14 cellular contexts compared by ENCODE assay signal in genomic region chr17:179721-180379, GRCh38. TPM values are rescaled to one million over a fixed set of nuclear protein-coding genes. Genes with fewer than 3 reads are reported as not detected.
DNase-seq lines count a peak whose midpoint lies in the region; TF ChIP-seq lines count a peak whose summit lies in the region.
"Had no signal": no experiment of that assay in that cellular context is flagged by ENCODE, and none has a peak within 500 bp of the region (broad histone marks: within the 10 kb centered on the region; RNA-seq: fewer than 3 reads in every experiment).

No MANE protein-coding gene starts in this region.

- peak overlapping the region in 3 of 5 experiments; percentile 56 to 69 (median 61) for H3K4me3 Mint-ChIP-seq in brain
- H3K4me3 Mint-ChIP-seq: activated T-cell treated with anti-CD3 and anti-CD28 coated beads, Interleukin-2, amount 50 U/mL, for 24 hours had no signal

- peaks cover 57% of the 10 kb centered on the region for H3K27me3 Mint-ChIP-seq in brain

- in situ Hi-C loops in GM13976 (cut with MboI; ENCODE audit: low sequenced_read_pairs, unreplicated experiment): no loop called here

- intact Hi-C loops in sigmoid colon (cut with DNase I): no loop called here

- no peak for TF ChIP-seq POLR2A in sigmoid colon (IDR thresholded peaks at IDR 0.05)

- TF ChIP-seq CTCF in brain (conservative IDR thresholded peaks at IDR 0.05): no peak
- no peak for TF ChIP-seq CTCF in sigmoid colon (IDR thresholded peaks at IDR 0.05)
- TF ChIP-seq CTCF in GM13976 (IDR thresholded peaks at IDR 0.05; ENCODE audit: borderline replicate concordance, control extremely low read depth, extremely low read depth, insufficient read depth, missing control alignments): no peak

- H3K27ac Mint-ChIP-seq in brain: no peak overlapping the region
- H3K27ac Mint-ChIP-seq: activated T-cell treated with anti-CD3 and anti-CD28 coated beads, Interleukin-2, amount 50 U/mL, for 24 hours had no signal

- H3K9me3 ChIP-seq in ES-I3 (ENCODE audit: control insufficient read depth, insufficient read depth, low read length): no peaks in the 10 kb centered on the region
- no peaks in the 10 kb centered on the region for H3K9me3 ChIP-seq in sigmoid colon

- peaks cover 0 to 6% (median 0%) of the 10 kb centered on the region in 5 experiments for H3K9me3 Mint-ChIP-seq in brain
- H3K9me3 Mint-ChIP-seq: activated T-cell treated with anti-CD3 and anti-CD28 coated beads, Interleukin-2, amount 50 U/mL, for 24 hours had no signal

- peaks cover 6% of the 10 kb centered on the region; the same call in 1 of the 2 replicates for H3K4me1 ChIP-seq in ES-I3 (ENCODE audit: insufficient read depth, low read length)
- peaks cover 0 to 21% (median 17%) of the 10 kb centered on the region in 4 donors for H3K4me1 ChIP-seq in sigmoid colon

- peak overlapping the region; percentile 66; the same call in 1 of the 2 replicates for H3K9ac ChIP-seq in ES-I3 (ENCODE audit: low read depth, low read length)

- no peaks in the 10 kb centered on the region for H3K36me3 Mint-ChIP-seq in brain

- WGBS in sigmoid colon, 2 donors: 20 to 26% methylated on average over 33 of the region's 33 CpGs

- H3K4me3 ChIP-seq in sigmoid colon: peak overlapping the region in 3 of 4 donors; percentile 32 to 49 (median 45)
- H3K4me3 ChIP-seq: PC-9 had no signal

- peaks cover 33% of the 10 kb centered on the region for H3K4me1 Mint-ChIP-seq in brain

- peak overlapping the region; percentile 47 to 64 (median 56) for H3K27ac ChIP-seq in sigmoid colon
- H3K27ac ChIP-seq: PC-9, VCaP had no signal

- H3K36me3 ChIP-seq in ES-I3 (ENCODE audit: insufficient read depth, low read length) (no peaks in the 10 kb centered on the region), sigmoid colon (no peaks in the 10 kb centered on the region)

- peaks cover 14 to 68% (median 39%) of the 10 kb centered on the region in 3 donors for H3K27me3 ChIP-seq in sigmoid colon

- no peak for TF ChIP-seq EP300 in sigmoid colon (IDR thresholded peaks at IDR 0.05)

- DNase-seq in iPS-NIHi7 (ENCODE audit: extremely low spot score) (peak; percentile 69), sigmoid colon (no peak), kidney glomerular epithelial cell (lab: John Stamatoyannopoulos, UW) (no peak), GM19240 (ENCODE audit: insufficient read length, low spot score) (no peak), NCI-H524 (lab: John Stamatoyannopoulos, UW) (no peak), GM13976 (ENCODE audit: low spot score) (no peak)
- DNase-seq: activated T-cell treated with anti-CD3 and anti-CD28 coated beads, Interleukin-2, amount 50 U/mL, for 24 hours; midbrain; NCI-H187 treated with DMSO at 0.1 percent for 48 hours; PC-9 had no signal

RNA-seq across cellular contexts. Expression of gene DOC2B, which starts 1.6 kb away (rescaled TPM):
- 5.5 TPM for polyA plus RNA-seq in brain (ENCODE audit: insufficient read depth, low read depth, low replicate concordance)
- 10 to 100 TPM in 1 of 4 donors, 1 to 10 TPM in 3; 2.5 to 12.5 (median 6.9) TPM for total RNA-seq in sigmoid colon
- 1 to 10 TPM in 2 of 3 donors, under 1 TPM in 1; 0.46 to 7.4 (median 1.2) TPM for polyA plus RNA-seq in sigmoid colon
- total RNA-seq: PC-9 had no signal
- polyA plus RNA-seq: BJ had no signal

RNA-seq across cellular contexts. Expression of gene SCGB1C2, which starts 42.5 kb away (rescaled TPM):
- polyA plus RNA-seq in brain (ENCODE audit: insufficient read depth, low read depth, low replicate concordance): not detected
- not detected for total RNA-seq in sigmoid colon
- not detected for polyA plus RNA-seq in sigmoid colon
- total RNA-seq: PC-9 had no signal
- polyA plus RNA-seq: BJ had no signal
